In the genomic region with DNA sequence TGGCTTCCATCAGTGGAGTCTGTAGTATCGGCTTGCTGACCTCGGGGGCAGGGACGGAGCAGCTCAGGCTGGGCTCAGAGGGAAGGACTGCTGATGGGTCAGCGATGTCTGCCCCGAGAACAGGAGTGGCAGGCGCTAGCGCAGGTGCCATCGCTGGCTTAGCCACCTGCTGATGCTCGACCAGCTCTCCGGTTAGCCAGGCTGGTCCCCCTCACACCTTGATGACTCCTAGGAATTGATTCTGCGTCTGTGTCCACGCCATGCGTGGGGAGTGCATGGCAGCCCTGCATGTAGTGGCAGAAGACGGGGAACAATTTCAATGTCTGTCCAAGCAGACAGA, we compare ENCODE assay signal across 15 cellular contexts. TPM values are rescaled to one million over a fixed set of nuclear protein-coding genes. Genes with fewer than 3 reads are reported as not detected.
A peak's percentile ranks its signal among the peaks of the same experiment; 100 is the strongest.
DNase-seq lines count a peak whose midpoint lies in the region; FAIRE-seq and TF ChIP-seq lines count a peak whose summit lies in the region.
"Had no signal": no experiment of that assay in that cellular context is flagged by ENCODE, and none has a peak within 500 bp of the region (broad histone marks: within the 10 kb centered on the region; RNA-seq: fewer than 3 reads in every experiment).

No MANE protein-coding gene starts in this region.

- no peak overlapping the region for H2BK15ac ChIP-seq in H1 (ENCODE audit: low read length)

- H3K56ac ChIP-seq in H1 (replicated peaks; ENCODE audit: insufficient read length, low read depth, low read length) = no peak overlapping the region

- no peak for TF ChIP-seq EP300 in H1 (IDR thresholded peaks at IDR 0.05; ENCODE audit: borderline replicate concordance in 1 of 2, low read depth in 2 of 2, low read length in 2 of 2)

- no peaks in the 10 kb centered on the region for H3K9me3 ChIP-seq in Caco-2
- H3K9me3 ChIP-seq in H1 (ENCODE audit: insufficient read depth in 2 of 2, low read depth in 1 of 2, low read length in 1 of 2) = no peaks in the 10 kb centered on the region; a peak in 1 of 4 replicates

- H3K27me3 Mint-ChIP-seq in Caco-2 (ENCODE audit: insufficient read depth, unreplicated experiment) = no peaks in the 10 kb centered on the region
- H3K27me3 Mint-ChIP-seq in neural crest cell (ENCODE audit: low read depth) = no peaks in the 10 kb centered on the region

- no peaks in the 10 kb centered on the region for H3K23me2 ChIP-seq in H1 (ENCODE audit: low read depth, low read length)

- no peak overlapping the region for H4K5ac ChIP-seq in H1 (ENCODE audit: insufficient read length, low read depth, low read length)

- no peak overlapping the region for H3K4ac ChIP-seq in H1 (replicated peaks; ENCODE audit: insufficient read length, low read depth, low read length)

- H3K23ac ChIP-seq in H1 (ENCODE audit: insufficient read length) = no peak overlapping the region

- DNase-seq in Caco-2 (no peak), RWPE1 (ENCODE audit: low spot score) (no peak), H1 (ENCODE audit: low read depth in 1 of 2, low spot score in 2 of 2) (no peak), neural crest cell (ENCODE audit: low read depth, low spot score) (no peak), NCI-H526 (lab: John Stamatoyannopoulos, UW) (no peak), RPMI8226 (no peak), activated gamma-delta T cell treated with Interleukin-2 at 50 U/mL for 16 hours (no peak), putamen (ENCODE audit: low spot score) (no peak)
- DNase-seq: AML-193, DMS79 treated with DMSO at 0.1 percent for 48 hours, GM23248, MM.1S, NCI-H1105, NCI-H187 had no signal

- H3K27me3 ChIP-seq in Caco-2 (replicated peaks; ENCODE audit: control insufficient read depth, insufficient read depth, low read length) = no peaks in the 10 kb centered on the region
- no peaks in the 10 kb centered on the region for H3K27me3 ChIP-seq in H1 (replicated peaks in 1 of 4; ENCODE audit: control insufficient read depth in 3 of 4, extremely low read depth in 1 of 4, insufficient read depth in 3 of 4, low read length in 3 of 4)

- H3K36me3 ChIP-seq in Caco-2 (ENCODE audit: control insufficient read depth, insufficient read depth, low read length) (peaks cover 3% of the 10 kb centered on the region; the same call in 1 of the 2 replicates), H1 (ENCODE audit: control insufficient read depth in 2 of 4, insufficient read depth in 4 of 4, low read length in 3 of 4) (peaks cover 0 to 11% (median 8%) of the 10 kb centered on the region in 4 experiments; a peak in 6 of 8 replicates)

- H3K4me1 ChIP-seq in Caco-2 (peaks cover 21% of the 10 kb centered on the region), H1 (replicated peaks in 1 of 4; ENCODE audit: control insufficient read depth in 3 of 4, insufficient read depth in 4 of 4, low read length in 3 of 4) (peaks cover 0 to 15% (median 8%) of the 10 kb centered on the region in 4 experiments; a peak in 6 of 7 replicates)

- H3K9ac ChIP-seq in H1 (replicated peaks in 1 of 4; ENCODE audit: extremely low read depth in 1 of 4, low read depth in 3 of 4, low read length in 3 of 4) = no peak overlapping the region
- H3K9ac ChIP-seq: GM23248 had no signal

- no TSS peak for BruUV-seq in Caco-2 (replicated peaks; lab: Mats Ljungman, UMichigan)

- H2AFZ ChIP-seq in H1 (ENCODE audit: low read length) = no peak overlapping the region
- H2AFZ ChIP-seq: GM23248 had no signal

- 87% methylated on average over 14 of the region's 14 CpGs; no CpG with 5 or more reads in 1 of the 2 experiments for WGBS in H1 (ENCODE audit: extremely low coverage in 1 of 2, insufficient coverage in 1 of 2, insufficient read length in 1 of 2, insufficient replicate concordance in 2 of 2, low coverage in 1 of 2, low lambda C conversion rate in 2 of 2, missing lambda C conversion rate in 1 of 2), 2 experiments

- H3K9me3 Mint-ChIP-seq in Caco-2 (ENCODE audit: unreplicated experiment) (peaks cover 12% of the 10 kb centered on the region), neural crest cell (no peaks in the 10 kb centered on the region)

- H2BK20ac ChIP-seq in H1 (ENCODE audit: low read length) = no peak overlapping the region

- no peak for TF ChIP-seq RAD21 in H1 (IDR thresholded peaks at IDR 0.05 in 1 of 2, conservative IDR thresholded peaks at IDR 0.05 in 1 of 2; ENCODE audit: low read depth in 2 of 2, low read length in 2 of 2)

- H4K8ac ChIP-seq in H1 (ENCODE audit: extremely low read depth, insufficient read depth, low read length) = no peak overlapping the region

- peak overlapping the region; percentile 49; the same call in 1 of the 2 replicates for H2BK5ac ChIP-seq in H1 (ENCODE audit: low read depth, low read length)

- no peak for FAIRE-seq in H1 (lab: Jason Lieb, UNC)
- FAIRE-seq: G401.6 had no signal

- peaks cover 48 to 61% of the 10 kb centered on the region in 2 experiments for H4K20me1 ChIP-seq in H1 (replicated peaks in 1 of 2; ENCODE audit: control insufficient read depth in 1 of 2, insufficient read depth in 2 of 2, low read length in 2 of 2)

- no peak for TF ChIP-seq POLR2A in H1 (IDR thresholded peaks at IDR 0.05; ENCODE audit: control extremely low read depth in 1 of 2, low read depth in 2 of 2, low read length in 2 of 2)

- H3K4me3 ChIP-seq in Caco-2 (ENCODE audit: low read depth, low read length) (no peak overlapping the region), H1 (ENCODE audit: extremely low read depth in 1 of 4, insufficient read depth in 2 of 4, low read depth in 3 of 4, low read length in 4 of 4) (no peak overlapping the region)
- H3K4me3 ChIP-seq: GM23248 had no signal

- TF ChIP-seq CTCF in Caco-2 (IDR thresholded peaks at IDR 0.05; ENCODE audit: insufficient read depth in 1 of 2, low read depth in 1 of 2, low read length in 1 of 2, severe bottlenecking in 1 of 2, unreplicated experiment in 1 of 2) = no peak
- TF ChIP-seq CTCF in RWPE1 (conservative IDR thresholded peaks at IDR 0.05; ENCODE audit: low read depth) = no peak
- no peak for TF ChIP-seq CTCF in H1 (IDR thresholded peaks at IDR 0.05; ENCODE audit: control extremely low read depth in 1 of 3, insufficient read depth in 1 of 3, low read depth in 1 of 3, low read length in 3 of 3)
- no peak for TF ChIP-seq CTCF in neural crest cell (conservative IDR thresholded peaks at IDR 0.05)

- H3K4me3 Mint-ChIP-seq in Caco-2 (ENCODE audit: unreplicated experiment) (no peak overlapping the region), neural crest cell (peak overlapping the region; percentile 27)

- CTCF ChIA-PET in Caco-2 (lab: Charles Lee) (no interaction called here), RWPE1 (lab: Yijun Ruan, JAX) (interaction anchor here (0.6 to 1.8 kb wide), 4 partner anchors 14 to 149 kb away, joined by 3 to 13 read pairs (median 4); no protein-coding TSS in a partner anchor), H1 (lab: Charles Lee; ENCODE audit: partially characterized antibody) (interaction anchor here (0.7 to 1.1 kb wide), 2 partner anchors 15 to 295 kb away, joined by 3 to 4 read pairs; no protein-coding TSS in a partner anchor)

- H2BK120ac ChIP-seq in H1 (replicated peaks; ENCODE audit: low read depth, low read length) = no peak overlapping the region

- H2AK5ac ChIP-seq in H1 (ENCODE audit: low read depth, low read length) = no peak overlapping the region; the same call in none of the 2 replicates

- H3K4me2 ChIP-seq in H1 (ENCODE audit: insufficient read depth in 1 of 2, low read depth in 2 of 2, low read length in 2 of 2) = peak overlapping the region in 1 of 2 experiments; percentile 40; a peak in 1 of 4 replicates

- H3K18ac ChIP-seq in H1 (ENCODE audit: extremely low read depth, low read length) = no peak overlapping the region

- H2BK12ac ChIP-seq in H1 (ENCODE audit: low read depth, low read length) = no peak overlapping the region

- POLR2A ChIA-PET in Caco-2 (lab: Charles Lee) = no interaction called here
- POLR2A ChIA-PET in RWPE1 (lab: Yijun Ruan, JAX; ENCODE audit: low non-redundant PET) = interaction anchor here (0.9 kb wide), 1 partner anchor 9 kb away, joined by 3 read pairs; no protein-coding TSS in a partner anchor
- POLR2A ChIA-PET in H1 (lab: Charles Lee; ENCODE audit: partially characterized antibody) = interaction anchor here (0.6 to 1.6 kb wide), 3 partner anchors 15 to 84 kb away, joined by 4 to 5 read pairs (median 4); no protein-coding TSS in a partner anchor

- H3K79me1 ChIP-seq in H1 (ENCODE audit: low read depth, low read length) = peaks cover 57% of the 10 kb centered on the region

- peaks cover 54 to 99% of the 10 kb centered on the region in 2 experiments for H3K79me2 ChIP-seq in H1 (ENCODE audit: control insufficient read depth in 1 of 2, insufficient read depth in 2 of 2, low read length in 2 of 2)

- H3K27ac Mint-ChIP-seq in Caco-2 (ENCODE audit: unreplicated experiment) (peak overlapping the region; percentile 73), neural crest cell (ENCODE audit: unreplicated experiment) (no peak overlapping the region)

- intact Hi-C loops in Caco-2 (cut with micrococcal nuclease; ENCODE audit: unreplicated experiment) = no loop called here

- H3K36me3 Mint-ChIP-seq in Caco-2 (ENCODE audit: insufficient read depth, unreplicated experiment) = peaks cover 64% of the 10 kb centered on the region
- peaks cover 24% of the 10 kb centered on the region for H3K36me3 Mint-ChIP-seq in neural crest cell (ENCODE audit: low read depth)

- no peak overlapping the region for H3K14ac ChIP-seq in H1 (ENCODE audit: insufficient read length)

- peaks cover 24% of the 10 kb centered on the region for H3K4me1 Mint-ChIP-seq in Caco-2 (ENCODE audit: low read depth, unreplicated experiment)
- H3K4me1 Mint-ChIP-seq in neural crest cell = peaks cover 23% of the 10 kb centered on the region

- H4K91ac ChIP-seq in H1 (replicated peaks; ENCODE audit: insufficient read length, low read length) = no peak overlapping the region

- H3K27ac ChIP-seq in RWPE1 = peak overlapping the region; percentile 86
- no peak overlapping the region for H3K27ac ChIP-seq in H1 (ENCODE audit: low read depth, low read length)
- H3K27ac ChIP-seq: GM23248 had no signal

RNA-seq across cellular contexts. Expression of a gene that starts 6.6 kb away (rescaled TPM):
- total RNA-seq in Caco-2 (2022) = 46.4 and 52.1 TPM in 2 replicates
- total RNA-seq in H1 (2021; fragmentation: NEBNext Ultra II Directional; extraction: Animal tissue kit (Norgen Biotek cat#: 25700)) = 22.4 and 28.4 TPM in 2 replicates
- polyA plus RNA-seq in H1 (2011; rRNA removed) = 29.7 and 36.6 TPM in 2 replicates
- 30.1 TPM for polyA plus RNA-seq in H1 (2011; cell fraction: cytosol; rRNA removed)
- polyA plus RNA-seq in H1 (2011; cell fraction: nucleus; rRNA removed) = 83.9 TPM
- 18.9 to 24.1 TPM (median 19.8 TPM) in 4 replicates for polyA plus RNA-seq in H1 (2012, experiment 1 of 2)
- polyA plus RNA-seq in H1 (2012, experiment 2 of 2) = 3.0 TPM
- polyA plus RNA-seq in H1 (2013, experiment 1 of 2) = 12.9 TPM
- 12.2 TPM for polyA plus RNA-seq in H1 (2013, experiment 2 of 2)
- 16.5 and 24.4 TPM in 2 replicates for polyA minus RNA-seq in H1 (2011; rRNA and poly(A)+ RNA removed)
- 33.8 TPM for polyA minus RNA-seq in H1 (2011; cell fraction: cytosol; rRNA and poly(A)+ RNA removed)
- 29.1 TPM for polyA minus RNA-seq in H1 (2011; cell fraction: nucleus; rRNA and poly(A)+ RNA removed)
- total RNA-seq in neural crest cell = 29.6 and 30.0 TPM in 2 replicates

RNA-seq across cellular contexts. Expression of a gene that starts 7.0 kb away (rescaled TPM):
- total RNA-seq in Caco-2 (2022) (702 and 760 TPM in 2 replicates), neural crest cell (318 and 322 TPM in 2 replicates)
- total RNA-seq in H1 (2021; fragmentation: NEBNext Ultra II Directional; extraction: Animal tissue kit (Norgen Biotek cat#: 25700)) = 339 and 361 TPM in 2 replicates
- 607 and 648 TPM in 2 replicates for polyA plus RNA-seq in H1 (2011; rRNA removed)
- polyA plus RNA-seq in H1 (2011; cell fraction: cytosol; rRNA removed) = 619 TPM
- 429 TPM for polyA plus RNA-seq in H1 (2011; cell fraction: nucleus; rRNA removed)
- 276 to 407 TPM (median 389 TPM) in 4 replicates for polyA plus RNA-seq in H1 (2012, experiment 1 of 2)
- polyA plus RNA-seq in H1 (2012, experiment 2 of 2) = 325 TPM
- polyA plus RNA-seq in H1 (2013, experiment 1 of 2) = 550 TPM
- 519 TPM for polyA plus RNA-seq in H1 (2013, experiment 2 of 2)
- 194 and 202 TPM in 2 replicates for polyA minus RNA-seq in H1 (2011; rRNA and poly(A)+ RNA removed)
- polyA minus RNA-seq in H1 (2011; cell fraction: cytosol; rRNA and poly(A)+ RNA removed) = 110 TPM
- 72.4 TPM for polyA minus RNA-seq in H1 (2011; cell fraction: nucleus; rRNA and poly(A)+ RNA removed)

RNA-seq across cellular contexts. Expression of a gene that starts 27.9 kb away (rescaled TPM):
- 143 and 154 TPM in 2 replicates for total RNA-seq in Caco-2 (2022)
- total RNA-seq in H1 (2021; fragmentation: NEBNext Ultra II Directional; extraction: Animal tissue kit (Norgen Biotek cat#: 25700)) = 65.6 and 70.0 TPM in 2 replicates
- polyA plus RNA-seq in H1 (2011; rRNA removed) = 58.3 and 93.9 TPM in 2 replicates
- polyA plus RNA-seq in H1 (2011; cell fraction: cytosol; rRNA removed) = 55.5 TPM
- polyA plus RNA-seq in H1 (2011; cell fraction: nucleus; rRNA removed) = 80.3 TPM
- polyA plus RNA-seq in H1 (2012, experiment 1 of 2) = 62.5 to 71.2 TPM (median 67.6 TPM) in 4 replicates
- 24.0 TPM for polyA plus RNA-seq in H1 (2012, experiment 2 of 2)
- 46.2 TPM for polyA plus RNA-seq in H1 (2013, experiment 1 of 2)
- 45.5 TPM for polyA plus RNA-seq in H1 (2013, experiment 2 of 2)
- 51.4 and 62.8 TPM in 2 replicates for polyA minus RNA-seq in H1 (2011; rRNA and poly(A)+ RNA removed)
- polyA minus RNA-seq in H1 (2011; cell fraction: cytosol; rRNA and poly(A)+ RNA removed) = 40.5 TPM
- 38.9 TPM for polyA minus RNA-seq in H1 (2011; cell fraction: nucleus; rRNA and poly(A)+ RNA removed)
- total RNA-seq in neural crest cell = 97.1 TPM in 2 replicates

RNA-seq across cellular contexts. Expression of a gene that starts 32.6 kb away (rescaled TPM):
- total RNA-seq in Caco-2 (2022) = 110 and 111 TPM in 2 replicates
- total RNA-seq in H1 (2021; fragmentation: NEBNext Ultra II Directional; extraction: Animal tissue kit (Norgen Biotek cat#: 25700)) = 22.8 and 24.1 TPM in 2 replicates
- polyA plus RNA-seq in H1 (2011; rRNA removed) = 14.4 and 24.7 TPM in 2 replicates
- 18.4 TPM for polyA plus RNA-seq in H1 (2011; cell fraction: cytosol; rRNA removed)
- 19.7 TPM for polyA plus RNA-seq in H1 (2011; cell fraction: nucleus; rRNA removed)
- polyA plus RNA-seq in H1 (2012, experiment 1 of 2) = 17.7 to 22.3 TPM (median 18.6 TPM) in 4 replicates
- 18.3 TPM for polyA plus RNA-seq in H1 (2012, experiment 2 of 2)
- polyA plus RNA-seq in H1 (2013, experiment 1 of 2) = 23.6 TPM
- polyA plus RNA-seq in H1 (2013, experiment 2 of 2) = 23.9 TPM
- polyA minus RNA-seq in H1 (2011; rRNA and poly(A)+ RNA removed) = 7.7 and 10.8 TPM in 2 replicates
- 8.8 TPM for polyA minus RNA-seq in H1 (2011; cell fraction: cytosol; rRNA and poly(A)+ RNA removed)
- 12.1 TPM for polyA minus RNA-seq in H1 (2011; cell fraction: nucleus; rRNA and poly(A)+ RNA removed)
- 32.9 and 34.6 TPM in 2 replicates for total RNA-seq in neural crest cell
